In genomic region chr1:240999826-241000225, GRCh38 we compare ENCODE assay signal across 1 cellular context.
TF ChIP-seq lines count a peak whose summit lies in the region.

No MANE protein-coding gene starts in this region.

TF ChIP-seq in WTC11, 78 proteins besides CTCF, POLR2A, EP300 and RAD21 (continued from another document):
- no peak for TF ChIP-seq ATF2 (CRISPR knock-in tag; IDR thresholded peaks at IDR 0.05; ENCODE audit: borderline replicate concordance, low read depth)
- TF ChIP-seq IRF1 (CRISPR knock-in tag; IDR thresholded peaks at IDR 0.05) = no peak
- no peak for TF ChIP-seq ATF1 (CRISPR knock-in tag; IDR thresholded peaks at IDR 0.05)
- TF ChIP-seq ZBTB21 (CRISPR knock-in tag; IDR thresholded peaks at IDR 0.05; ENCODE audit: borderline replicate concordance) = no peak
- no peak; the same call in 1 of the 2 replicates for TF ChIP-seq MAX (CRISPR knock-in tag; IDR thresholded peaks at IDR 0.05)
- TF ChIP-seq ZNF671 (CRISPR knock-in tag; IDR thresholded peaks at IDR 0.05) = no peak
- TF ChIP-seq MYBL2 (CRISPR knock-in tag; IDR thresholded peaks at IDR 0.05) = no peak
- no peak for TF ChIP-seq HMGA2 (CRISPR knock-in tag; IDR thresholded peaks at IDR 0.05)
- TF ChIP-seq ELF4 (CRISPR knock-in tag; IDR thresholded peaks at IDR 0.05; ENCODE audit: low read depth) = no peak
- TF ChIP-seq AR (CRISPR knock-in tag; IDR thresholded peaks at IDR 0.05) = no peak
- TF ChIP-seq KAT7 (CRISPR knock-in tag; IDR thresholded peaks at IDR 0.05; ENCODE audit: borderline replicate concordance) = no peak
- no peak for TF ChIP-seq IRF2 (CRISPR knock-in tag; IDR thresholded peaks at IDR 0.05; ENCODE audit: borderline replicate concordance, low read depth)
TF ChIP-seq in WTC11: peak in this region for 0.
